Comparison of ENCODE assay signal across 15 cellular contexts in genomic region chr6:158665332-158665731, GRCh38.
"Had no signal": no experiment of that assay in that cellular context is flagged by ENCODE, and none has a peak within 500 bp of the region (broad histone marks: within the 10 kb centered on the region; RNA-seq: fewer than 3 reads in every experiment).

No MANE protein-coding gene starts in this region.

- H3K27me3 Mint-ChIP-seq: activated CD4-positive, alpha-beta T cell treated with anti-CD3 and anti-CD28 coated beads, Interleukin-2, amount 10 ng/mL, durations not matched to agents 7 days and 5 days; central memory CD8-positive, alpha-beta T cell; effector memory CD8-positive, alpha-beta T cell; stimulated activated memory B cell treated with anti-CD40 and anti-IgM and Interleukin-4, amounts not matched to agents 10 μg/mL and 1 μg/mL and 100 μg/mL, for 72 hours; T-helper 17 cell had no signal

- ATAC-seq: effector memory CD8-positive, alpha-beta T cell; left ventricle myocardium superior; right cardiac atrium; stimulated activated memory B cell treated with anti-CD40 and anti-IgM and Interleukin-4, amounts not matched to agents 10 μg/mL and 1 μg/mL and 100 μg/mL, for 72 hours; T-helper 17 cell had no signal

- DNase-seq: activated CD4-positive, alpha-beta T cell treated with anti-CD3 and anti-CD28 coated beads, Interleukin-2, amount 10 ng/mL, durations not matched to agents 7 days and 5 days; activated CD4-positive, CD25-positive, alpha-beta regulatory T cell; activated naive CD4-positive, alpha-beta T cell treated with anti-CD3 and anti-CD28 coated beads for 36 hours; amniotic stem cell; effector memory CD8-positive, alpha-beta T cell; kidney; left ventricle myocardium superior; right cardiac atrium; SK-N-SH; T-helper 17 cell had no signal

- H3K27ac Mint-ChIP-seq: activated CD4-positive, alpha-beta T cell treated with anti-CD3 and anti-CD28 coated beads, Interleukin-2, amount 10 ng/mL, durations not matched to agents 7 days and 5 days; activated naive CD4-positive, alpha-beta T cell treated with anti-CD3 and anti-CD28 coated beads for 36 hours; activated T-helper 1 cell treated with anti-CD3 and anti-CD28 coated beads, Interleukin-12 subunit alpha, Interleukin-12 subunit beta, Interleukin-2, Interleukin-4 antibody, amounts not matched to agents 30 ng/mL and 10 ng/mL and 1 ng/mL, durations not matched to agents 14 hours and 24 hours and 36 hours; brain; effector memory CD8-positive, alpha-beta T cell had no signal

- H3K9me3 Mint-ChIP-seq: activated CD4-positive, alpha-beta T cell treated with anti-CD3 and anti-CD28 coated beads, Interleukin-2, amount 10 ng/mL, durations not matched to agents 7 days and 5 days; activated naive CD4-positive, alpha-beta T cell treated with anti-CD3 and anti-CD28 coated beads for 36 hours; activated T-helper 1 cell treated with anti-CD3 and anti-CD28 coated beads, Interleukin-12 subunit alpha, Interleukin-12 subunit beta, Interleukin-2, Interleukin-4 antibody, amounts not matched to agents 30 ng/mL and 10 ng/mL and 1 ng/mL, durations not matched to agents 14 hours and 24 hours and 36 hours; brain; central memory CD8-positive, alpha-beta T cell; effector memory CD8-positive, alpha-beta T cell; stimulated activated memory B cell treated with anti-CD40 and anti-IgM and Interleukin-4, amounts not matched to agents 10 μg/mL and 1 μg/mL and 100 μg/mL, for 72 hours; type B pancreatic cell had no signal

- H3K4me3 Mint-ChIP-seq: activated CD4-positive, alpha-beta T cell treated with anti-CD3 and anti-CD28 coated beads, Interleukin-2, amount 10 ng/mL, durations not matched to agents 7 days and 5 days; activated naive CD4-positive, alpha-beta T cell treated with anti-CD3 and anti-CD28 coated beads for 36 hours; activated T-helper 1 cell treated with anti-CD3 and anti-CD28 coated beads, Interleukin-12 subunit alpha, Interleukin-12 subunit beta, Interleukin-2, Interleukin-4 antibody, amounts not matched to agents 30 ng/mL and 10 ng/mL and 1 ng/mL, durations not matched to agents 14 hours and 24 hours and 36 hours; central memory CD8-positive, alpha-beta T cell; effector memory CD8-positive, alpha-beta T cell; stimulated activated memory B cell treated with anti-CD40 and anti-IgM and Interleukin-4, amounts not matched to agents 10 μg/mL and 1 μg/mL and 100 μg/mL, for 72 hours; T-helper 17 cell had no signal

- H3K36me3 Mint-ChIP-seq: brain, type B pancreatic cell had no signal
